7 cellular contexts compared by ENCODE assay signal in genomic region chrX:48897157-48897620, GRCh38. TPM values are rescaled to one million over a fixed set of nuclear protein-coding genes. Genes with fewer than 3 reads are reported as not detected.
DNase-seq lines count a peak whose midpoint lies in the region; ATAC-seq lines count a peak whose summit lies in the region.

No MANE protein-coding gene starts in this region.

- intact Hi-C loops in left colon (cut with DNase I, micrococcal nuclease) = no loop called here

- DNase-seq in NCI-H226 (peak; percentile 63), dermis blood vessel endothelial cell (peak; percentile 84), left colon (peak; percentile 85 to 88)
- DNase-seq in activated CD4-positive, CD25-positive, alpha-beta regulatory T cell (lab: John Stamatoyannopoulos, UW) = peak in 3 of 4 experiments; percentile 12 to 24 (median 13)
- DNase-seq in stimulated activated CD4-positive, alpha-beta T cell treated with anti-CD3 and anti-CD28 coated beads, Interleukin-4, amount 100 ng/mL, for 24 hours = peak; percentile 73

- ATAC-seq in GM18502 (IDR thresholded peaks at IDR 0.05; ENCODE audit: poor library complexity, unreplicated experiment) (peak; percentile 7), HG03175 (IDR thresholded peaks at IDR 0.05; ENCODE audit: unreplicated experiment) (peak; percentile 17), left colon (peak; percentile 75)

RNA-seq across cellular contexts. Expression of gene TIMM17B, which starts 0.4 kb away (rescaled TPM):
- total RNA-seq in dermis blood vessel endothelial cell (25.3 and 27.1 TPM in 2 replicates), left colon (10 to 100 TPM; 44.6 to 46.7 TPM)

RNA-seq across cellular contexts. Expression of gene PQBP1, which starts 0.5 kb away (rescaled TPM):
- total RNA-seq in dermis blood vessel endothelial cell = 75.2 and 87.1 TPM in 2 replicates
- 10 to 100 TPM; 68.8 to 70.5 TPM for total RNA-seq in left colon

RNA-seq across cellular contexts. Expression of gene SLC35A2, which starts 14.3 kb away (rescaled TPM):
- total RNA-seq in dermis blood vessel endothelial cell = 13.6 and 16.7 TPM in 2 replicates
- total RNA-seq in left colon = 10 to 100 TPM; 50.0 to 60.6 TPM

RNA-seq across cellular contexts. Expression of gene PIM2, which starts 21.6 kb away (rescaled TPM):
- total RNA-seq in dermis blood vessel endothelial cell (4.8 and 6.5 TPM in 2 replicates), left colon (10 to 100 TPM; 11.6 to 20.4 TPM)

Comparison
In these comparisons a context has a peak if more than half of its experiments do, and no peak if none do; other contexts are left out.
1. Peak in every context shown above with its lines: DNase-seq and ATAC-seq.
2. ATAC-seq: peak in every context shown above with its lines; median percentile 75 in left colon; 17 in HG03175; 7 in GM18502.
3. DNase-seq: peak in every context shown above with its lines; median percentile 86 in left colon; 84 in dermis blood vessel endothelial cell; 73 in stimulated activated CD4-positive, alpha-beta T cell treated with anti-CD3 and anti-CD28 coated beads, Interleukin-4, amount 100 ng/mL, for 24 hours; 63 in NCI-H226; 13 in activated CD4-positive, CD25-positive, alpha-beta regulatory T cell.